ENCODE assay signal across 18 cellular contexts in the genomic region with DNA sequence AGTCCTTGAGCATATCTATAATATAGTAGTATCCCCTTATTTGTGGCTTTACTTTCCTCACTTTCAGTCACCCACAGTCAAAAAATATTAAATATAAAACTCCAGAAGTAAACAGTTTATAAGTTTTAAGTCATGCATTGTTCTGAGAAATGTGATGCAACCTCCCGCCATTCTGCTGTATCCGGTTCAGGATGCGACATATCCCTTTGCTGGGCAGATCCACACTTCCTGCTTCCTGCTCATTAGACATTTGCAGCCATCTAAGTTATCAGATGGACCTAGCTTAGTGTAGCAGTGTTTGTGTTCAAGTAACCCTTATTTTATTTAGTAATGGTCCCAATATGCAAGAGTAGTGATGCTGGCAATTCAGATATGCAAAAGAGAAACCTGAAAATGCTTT. TPM values are rescaled to one million over a fixed set of nuclear protein-coding genes. Genes with fewer than 3 reads are reported as not detected.
DNase-seq lines count a peak whose midpoint lies in the region; ATAC-seq, FAIRE-seq and TF ChIP-seq lines count a peak whose summit lies in the region.
"Had no signal": no experiment of that assay in that cellular context is flagged by ENCODE, and none has a peak within 500 bp of the region (broad histone marks: within the 10 kb centered on the region; RNA-seq: fewer than 3 reads in every experiment).

No MANE protein-coding gene starts in this region.

- H3K27ac ChIP-seq in kidney (ENCODE audit: low read depth in 2 of 2, low read length in 2 of 2) (no peak overlapping the region), upper lobe of right lung (no peak overlapping the region), heart left ventricle (no peak overlapping the region)
- H3K27ac ChIP-seq: BLaER1 treated with 17β-estradiol and CSF1 and Interleukin-3, amounts not matched to agents 10 nM and 100 nM had no signal

- DNase-seq in GF-D8 (lab: John Stamatoyannopoulos, UW) (peak; percentile 34), OCI-M1 (lab: John Stamatoyannopoulos, UW) (peak; percentile 16), kidney (no peak), upper lobe of right lung (no peak), Calu3 (no peak), heart left ventricle (no peak), NCI-H2029 (lab: John Stamatoyannopoulos, UW) (no peak)
- DNase-seq: ACHN; CD4-positive, CD25-positive, alpha-beta regulatory T cell; DMS79 treated with DMSO at 0.1 percent for 48 hours; EL; HFFc6; IMR-90 had no signal

- H3K4me3 ChIP-seq in kidney (ENCODE audit: low read length in 2 of 2) (no peak overlapping the region), upper lobe of right lung (no peak overlapping the region), heart left ventricle (no peak overlapping the region)
- H3K4me3 ChIP-seq: BLaER1 treated with 17β-estradiol and CSF1 and Interleukin-3, amounts not matched to agents 10 nM and 100 nM; HAP-1 had no signal

- peak; percentile 92 for FAIRE-seq in kidney (lab: Jason Lieb, UNC)
- FAIRE-seq: G401.6, GM12892, H1 had no signal

- no TSS peak for BruUV-seq in Calu3 (replicated peaks; lab: Mats Ljungman, UMichigan)

- H3K36me3 ChIP-seq in kidney (ENCODE audit: control insufficient read depth in 1 of 2, insufficient read depth in 2 of 2, low read length in 2 of 2) (no peaks in the 10 kb centered on the region), upper lobe of right lung (no peaks in the 10 kb centered on the region), heart left ventricle (no peaks in the 10 kb centered on the region)
- H3K36me3 ChIP-seq: BLaER1 treated with 17β-estradiol and CSF1 and Interleukin-3, amounts not matched to agents 10 nM and 100 nM; HAP-1 had no signal

- H3K9me3 Mint-ChIP-seq in Calu3 (ENCODE audit: low read depth, unreplicated experiment): peaks cover 7% of the 10 kb centered on the region

- H3K27me3 ChIP-seq in upper lobe of right lung (no peaks in the 10 kb centered on the region), heart left ventricle (peaks cover 0 to 20% (median 0%) of the 10 kb centered on the region in 9 donors)
- H3K27me3 ChIP-seq: BLaER1 treated with 17β-estradiol and CSF1 and Interleukin-3, amounts not matched to agents 10 nM and 100 nM had no signal

- no peak for TF ChIP-seq POLR2A in heart left ventricle (IDR thresholded peaks at IDR 0.05)

- H3K4me3 Mint-ChIP-seq in Calu3 (ENCODE audit: low read depth, unreplicated experiment): no peak overlapping the region
- H3K4me3 Mint-ChIP-seq: CD4-positive, CD25-positive, alpha-beta regulatory T cell; HFFc6 had no signal

- H3K4me1 Mint-ChIP-seq in Calu3 (ENCODE audit: low read depth, unreplicated experiment): no peaks in the 10 kb centered on the region
- H3K4me1 Mint-ChIP-seq: CD4-positive, CD25-positive, alpha-beta regulatory T cell had no signal

- intact Hi-C loops in kidney (cut with DNase I) (no loop called here), upper lobe of right lung (cut with DNase I) (no loop called here), Calu3 (cut with micrococcal nuclease; ENCODE audit: unreplicated experiment) (no loop called here), heart left ventricle (cut with DNase I) (no loop called here)

- WGBS in heart left ventricle, 4 donors: 57 to 63% (median 58%) methylated on average over 3 of the region's 3 CpGs

- H3K9ac ChIP-seq in kidney (ENCODE audit: low read length in 2 of 2): no peak overlapping the region
- H3K9ac ChIP-seq: BLaER1 treated with 17β-estradiol and CSF1 and Interleukin-3, amounts not matched to agents 10 nM and 100 nM had no signal

- peak; percentile 30 for ATAC-seq in upper lobe of right lung
- no peak for ATAC-seq in heart left ventricle

- no peaks in the 10 kb centered on the region for H3K36me3 Mint-ChIP-seq in Calu3 (ENCODE audit: insufficient read depth, unreplicated experiment)
- H3K36me3 Mint-ChIP-seq: CD4-positive, CD25-positive, alpha-beta regulatory T cell had no signal

- H3K4me1 ChIP-seq in kidney (ENCODE audit: control insufficient read depth in 1 of 2, insufficient read depth in 1 of 2, low read depth in 1 of 2, low read length in 2 of 2) (no peaks in the 10 kb centered on the region), upper lobe of right lung (no peaks in the 10 kb centered on the region), heart left ventricle (no peaks in the 10 kb centered on the region)
- H3K4me1 ChIP-seq: BLaER1 treated with 17β-estradiol and CSF1 and Interleukin-3, amounts not matched to agents 10 nM and 100 nM; HAP-1 had no signal

- H3K27me3 Mint-ChIP-seq in Calu3 (ENCODE audit: unreplicated experiment): peaks cover 9% of the 10 kb centered on the region

- no peak overlapping the region for H3K27ac Mint-ChIP-seq in Calu3 (ENCODE audit: unreplicated experiment)
- H3K27ac Mint-ChIP-seq: CD4-positive, CD25-positive, alpha-beta regulatory T cell; HFFc6 had no signal

- TF ChIP-seq CTCF in kidney (IDR thresholded peaks at IDR 0.05; ENCODE audit: borderline replicate concordance, extremely low read depth, insufficient read depth): no peak
- TF ChIP-seq CTCF in upper lobe of right lung (IDR thresholded peaks at IDR 0.05): no peak
- no peak for TF ChIP-seq CTCF in Calu3 (IDR thresholded peaks at IDR 0.05; ENCODE audit: unreplicated experiment)
- TF ChIP-seq CTCF in heart left ventricle (IDR thresholded peaks at IDR 0.05): no peak

- CTCF ChIA-PET in Calu3 (lab: Charles Lee): no interaction called here

- H3K9me3 ChIP-seq in kidney (ENCODE audit: control insufficient read depth in 1 of 2, low read length in 2 of 2) (peaks cover 0 to 6% of the 10 kb centered on the region in 2 donors), upper lobe of right lung (peaks cover 5% of the 10 kb centered on the region), heart left ventricle (peaks cover 0 to 25% (median 8%) of the 10 kb centered on the region in 12 donors)
- H3K9me3 ChIP-seq: HAP-1 had no signal

RNA-seq across cellular contexts. Expression of gene BMS1, which starts 38.9 kb away (rescaled TPM):
- total RNA-seq in kidney (14.1 TPM), upper lobe of right lung (13.0 TPM), Calu3 (2022) (25.9 and 26.2 TPM in 2 replicates), heart left ventricle (10 to 100 TPM; 11.7 to 16.1 (median 13.8) TPM)
- polyA plus RNA-seq in kidney (ENCODE audit: insufficient read depth, low read depth, low replicate concordance) (6.0 TPM), heart left ventricle (10 to 100 TPM in 1 of 2 donors, 1 to 10 TPM in 1; 6.7 to 17.1 TPM)

Comparison
In these comparisons a context has a peak if more than half of its experiments do, and no peak if none do; other contexts are left out.
1. DNase-seq: peak in GF-D8 (single experiment) and OCI-M1 (single experiment); none in kidney (single experiment), upper lobe of right lung (single experiment), Calu3 (single experiment), heart left ventricle (0 of 5) and NCI-H2029 (single experiment).